Comparison of ENCODE assay signal across 10 cellular contexts in genomic region chr14:32635103-32635719, GRCh38.
DNase-seq lines count a peak whose midpoint lies in the region; ATAC-seq and TF ChIP-seq lines count a peak whose summit lies in the region.
"Had no signal": no experiment of that assay in that cellular context is flagged by ENCODE, and none has a peak within 500 bp of the region (broad histone marks: within the 10 kb centered on the region; RNA-seq: fewer than 3 reads in every experiment).

No MANE protein-coding gene starts in this region.

- no peak for TF ChIP-seq CTCF in foreskin keratinocyte (conservative IDR thresholded peaks at IDR 0.05)

- DNase-seq in SJCRH30, result peak in 1 of 2 experiments; percentile 45
- peak in 1 of 2 donors; percentile 30 for DNase-seq in foreskin keratinocyte
- DNase-seq in NCI-H82 treated with DMSO at 0.1 percent for 48 hours (lab: John Stamatoyannopoulos, UW; ENCODE audit: unreplicated experiment), result no peak
- DNase-seq in activated naive CD4-positive, alpha-beta T cell (lab: John Stamatoyannopoulos, UW), result no peak
- no peak for DNase-seq in NCI-H2196 treated with DMSO at 0.1 percent for 48 hours (lab: John Stamatoyannopoulos, UW; ENCODE audit: unreplicated experiment)
- DNase-seq: cerebellar nuclear complex; naive thymus-derived CD8-positive, alpha-beta T cell; NCI-H524 had no signal

- H3K27me3 ChIP-seq in SJCRH30, result no peaks in the 10 kb centered on the region
- H3K27me3 ChIP-seq in foreskin keratinocyte, result no peaks in the 10 kb centered on the region
- H3K27me3 ChIP-seq in subcutaneous abdominal adipose tissue (ENCODE audit: control insufficient read depth in 5 of 5, insufficient read depth in 4 of 5, low read length in 5 of 5), result no peaks in the 10 kb centered on the region

- peak overlapping the region; percentile 21 for H3K4me3 ChIP-seq in SJCRH30
- peak overlapping the region in 4 of 5 donors; percentile 46 to 66 (median 50) for H3K4me3 ChIP-seq in subcutaneous abdominal adipose tissue (ENCODE audit: low read depth in 1 of 5, low read length in 5 of 5)

- ATAC-seq in GM21825 (IDR thresholded peaks at IDR 0.05; ENCODE audit: unreplicated experiment), result peak; percentile 57
- ATAC-seq in foreskin keratinocyte, result peak; percentile 63
- ATAC-seq: naive thymus-derived CD8-positive, alpha-beta T cell had no signal

- H3K9ac ChIP-seq in subcutaneous abdominal adipose tissue (ENCODE audit: low read length in 5 of 5), result peak overlapping the region in 3 of 5 donors; percentile 35 to 42 (median 35)

- H3K9me3 ChIP-seq in SJCRH30 (replicated peaks), result no peaks in the 10 kb centered on the region
- H3K9me3 ChIP-seq in subcutaneous abdominal adipose tissue (ENCODE audit: control insufficient read depth in 5 of 5, low read length in 5 of 5), result no peaks in the 10 kb centered on the region

- H3K36me3 ChIP-seq in SJCRH30 (no peaks in the 10 kb centered on the region), subcutaneous abdominal adipose tissue (ENCODE audit: control insufficient read depth in 5 of 5, insufficient read depth in 5 of 5, low read length in 5 of 5) (no peaks in the 10 kb centered on the region)

- peak overlapping the region; percentile 27 for H3K27ac ChIP-seq in SJCRH30
- no peak overlapping the region for H3K27ac ChIP-seq in foreskin keratinocyte
- H3K27ac ChIP-seq in subcutaneous abdominal adipose tissue (ENCODE audit: low read depth, low read length), result peak overlapping the region; percentile 38

- H3K4me1 ChIP-seq in SJCRH30, result peaks cover 5% of the 10 kb centered on the region; the same call in 1 of the 2 replicates
- peaks cover 9% of the 10 kb centered on the region for H3K4me1 ChIP-seq in foreskin keratinocyte
- peaks cover 0 to 2% (median 0%) of the 10 kb centered on the region in 5 donors for H3K4me1 ChIP-seq in subcutaneous abdominal adipose tissue (ENCODE audit: control insufficient read depth in 5 of 5, insufficient read depth in 5 of 5, low read length in 5 of 5)
